Comparison of ENCODE assay signal across 1 cellular context in the genomic region with DNA sequence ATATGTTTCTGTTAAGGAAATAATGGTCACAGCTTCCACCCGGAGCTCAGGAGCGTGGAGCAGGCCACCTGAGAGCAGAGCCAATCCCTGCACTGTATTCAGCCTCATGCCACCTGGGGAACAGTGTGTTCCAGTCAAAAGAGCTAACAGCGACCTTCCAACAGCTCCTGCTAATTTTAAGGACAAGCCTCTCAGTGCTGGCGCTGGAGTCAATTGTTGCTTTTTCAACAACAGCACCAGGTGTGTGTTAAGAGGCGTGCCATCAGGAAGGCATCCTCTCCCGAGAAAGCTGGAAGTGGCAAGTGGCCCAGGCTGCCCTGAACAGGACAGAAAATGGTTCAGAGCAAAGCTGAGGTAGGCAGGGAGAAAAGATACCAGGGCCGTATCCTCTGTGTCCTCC.
TF ChIP-seq lines count a peak whose summit lies in the region.

No MANE protein-coding gene starts in this region.

TF ChIP-seq in GM23338, 12 proteins besides CTCF, POLR2A, EP300 and RAD21 (continued from another document):
- TF ChIP-seq, protein P1, sequence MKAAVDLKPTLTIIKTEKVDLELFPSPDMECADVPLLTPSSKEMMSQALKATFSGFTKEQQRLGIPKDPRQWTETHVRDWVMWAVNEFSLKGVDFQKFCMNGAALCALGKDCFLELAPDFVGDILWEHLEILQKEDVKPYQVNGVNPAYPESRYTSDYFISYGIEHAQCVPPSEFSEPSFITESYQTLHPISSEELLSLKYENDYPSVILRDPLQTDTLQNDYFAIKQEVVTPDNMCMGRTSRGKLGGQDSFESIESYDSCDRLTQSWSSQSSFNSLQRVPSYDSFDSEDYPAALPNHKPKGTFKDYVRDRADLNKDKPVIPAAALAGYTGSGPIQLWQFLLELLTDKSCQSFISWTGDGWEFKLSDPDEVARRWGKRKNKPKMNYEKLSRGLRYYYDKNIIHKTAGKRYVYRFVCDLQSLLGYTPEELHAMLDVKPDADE (IDR thresholded peaks at IDR 0.05), result no peak
- TF ChIP-seq STAT1 (IDR thresholded peaks at IDR 0.05; ENCODE audit: unreplicated experiment), result no peak
TF ChIP-seq in GM23338: peak in this region for 0.
